11 cellular contexts compared by ENCODE assay signal in the genomic region with DNA sequence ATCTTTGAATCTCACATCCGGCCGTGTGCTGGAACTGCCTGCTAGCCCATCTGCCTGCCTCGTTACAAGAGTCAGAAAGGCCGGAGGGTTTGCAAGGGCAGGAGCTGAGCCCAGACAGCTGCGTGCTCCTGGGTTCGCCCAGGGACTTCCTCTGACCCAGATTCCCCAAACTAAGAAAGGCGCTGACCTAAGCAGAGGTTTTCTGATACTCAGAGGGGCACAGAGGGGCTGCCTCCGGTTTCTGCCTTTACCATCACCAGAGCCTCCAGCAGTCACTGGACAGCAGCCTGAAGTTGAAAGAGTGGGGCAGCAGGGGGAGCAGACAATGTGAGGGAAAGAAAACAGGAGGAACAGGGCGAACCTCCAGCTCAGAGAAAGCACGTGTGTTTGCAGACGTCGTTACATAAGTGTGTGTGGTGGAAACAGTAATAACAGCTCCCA. TPM values are rescaled to one million over a fixed set of nuclear protein-coding genes. Genes with fewer than 3 reads are reported as not detected.
DNase-seq lines count a peak whose midpoint lies in the region; ATAC-seq and TF ChIP-seq lines count a peak whose summit lies in the region.
"Had no signal": no experiment of that assay in that cellular context is flagged by ENCODE, and none has a peak within 500 bp of the region (broad histone marks: within the 10 kb centered on the region; RNA-seq: fewer than 3 reads in every experiment).

No MANE protein-coding gene starts in this region.

- H3K4me2 ChIP-seq in skeletal muscle satellite cell (ENCODE audit: low read length) = peak overlapping the region; percentile 33

- peak; percentile 32 for DNase-seq in GM04504 (ENCODE audit: low read depth)
- peak; percentile 83 for DNase-seq in cerebellar cortex (ENCODE audit: low spot score)
- DNase-seq in iris pigment epithelial cell (ENCODE audit: low read depth) = peak; percentile 59
- DNase-seq in erythroblast (lab: John Stamatoyannopoulos, UW) = no peak
- no peak for DNase-seq in GOT3 (lab: John Stamatoyannopoulos, UW)
- no peak for DNase-seq in stimulated activated CD8-positive, alpha-beta memory T cell treated with anti-CD3 and anti-CD28 coated beads, Interleukin-4, amount 100 ng/mL, for 48 hours
- DNase-seq: GF-D8, right lobe of liver had no signal

- H3K9ac ChIP-seq in skeletal muscle satellite cell (ENCODE audit: low read depth, low read length) = no peak overlapping the region

- no peak overlapping the region for H3K4me3 ChIP-seq in skeletal muscle satellite cell (ENCODE audit: low read length)
- H3K4me3 ChIP-seq: right lobe of liver had no signal

- TF ChIP-seq POLR2A in erythroblast (IDR thresholded peaks at IDR 0.05; ENCODE audit: low read length) = no peak

- ATAC-seq in HG03039 (IDR thresholded peaks at IDR 0.05; ENCODE audit: unreplicated experiment) = no peak
- ATAC-seq: Panc1 had no signal

- H3K27me3 ChIP-seq in skeletal muscle satellite cell (ENCODE audit: control insufficient read depth, insufficient read depth, low read length) = peaks cover 24% of the 10 kb centered on the region
- H3K27me3 ChIP-seq: right lobe of liver had no signal

- H3K4me1 ChIP-seq in skeletal muscle satellite cell (ENCODE audit: control insufficient read depth, insufficient read depth, low read length) = no peaks in the 10 kb centered on the region
- H3K4me1 ChIP-seq: right lobe of liver had no signal

- H3K36me3 ChIP-seq in skeletal muscle satellite cell (ENCODE audit: insufficient read depth, low read length) = no peaks in the 10 kb centered on the region
- H3K36me3 ChIP-seq: right lobe of liver had no signal

- no peaks in the 10 kb centered on the region for H3K9me3 ChIP-seq in skeletal muscle satellite cell (replicated peaks; ENCODE audit: low read length)
- H3K9me3 ChIP-seq: right lobe of liver had no signal

RNA-seq across cellular contexts. Expression of a gene that starts 33.4 kb away (rescaled TPM):
- 17.0 and 17.2 TPM in 2 replicates for total RNA-seq in skeletal muscle satellite cell (2012; rRNA removed)

Comparison
In these comparisons a context has a peak if more than half of its experiments do, and no peak if none do; other contexts are left out.
1. DNase-seq: peak in GM04504 (single experiment), cerebellar cortex (single experiment) and iris pigment epithelial cell (single experiment); none in erythroblast (0 of 2), GOT3 (single experiment) and stimulated activated CD8-positive, alpha-beta memory T cell treated with anti-CD3 and anti-CD28 coated beads, Interleukin-4, amount 100 ng/mL, for 48 hours (single experiment).